In genomic region chr14:77124345-77125274, GRCh38 we compare ENCODE assay signal across 8 cellular contexts. TPM values are rescaled to one million over a fixed set of nuclear protein-coding genes. Genes with fewer than 3 reads are reported as not detected.
A peak's percentile ranks its signal among the peaks of the same experiment; 100 is the strongest.
DNase-seq lines count a peak whose midpoint lies in the region; ATAC-seq and TF ChIP-seq lines count a peak whose summit lies in the region.

No MANE protein-coding gene starts in this region.

- peaks cover 15% of the 10 kb centered on the region for H3K27me3 Mint-ChIP-seq in activated naive CD8-positive, alpha-beta T cell

- no peak overlapping the region for H3K27ac ChIP-seq in left ventricle myocardium inferior (replicated peaks)
- peak overlapping the region; percentile 4 for H3K27ac ChIP-seq in vagina

- peaks cover 5% of the 10 kb centered on the region for H3K36me3 ChIP-seq in left ventricle myocardium inferior
- no peaks in the 10 kb centered on the region for H3K36me3 ChIP-seq in vagina

- no peak for ATAC-seq in GM18519 (IDR thresholded peaks at IDR 0.05; ENCODE audit: low FRiP score, unreplicated experiment)

- no peak for TF ChIP-seq POLR2A in vagina (IDR thresholded peaks at IDR 0.05)

- no peaks in the 10 kb centered on the region for H3K9me3 Mint-ChIP-seq in activated naive CD8-positive, alpha-beta T cell (ENCODE audit: low read depth)

- intact Hi-C loops in left ventricle myocardium inferior (cut with micrococcal nuclease) (no loop called here), posterior cingulate gyrus (cut with DNase I) (loop anchor here (2.0 kb wide), 1 partner anchor 28 kb away; no protein-coding TSS in a partner anchor), vagina (cut with DNase I) (no loop called here)

- peak overlapping the region; percentile 73 for H3K4me3 Mint-ChIP-seq in activated naive CD8-positive, alpha-beta T cell

- H3K27ac Mint-ChIP-seq in activated naive CD8-positive, alpha-beta T cell = no peak overlapping the region

- H3K4me3 ChIP-seq in left ventricle myocardium inferior (peak overlapping the region; percentile 66), vagina (peak overlapping the region; percentile 42 to 45)

- H3K4me1 Mint-ChIP-seq in activated naive CD8-positive, alpha-beta T cell (ENCODE audit: low read depth) = peaks cover 21% of the 10 kb centered on the region

- H3K4me1 ChIP-seq in left ventricle myocardium inferior (peaks cover 55% of the 10 kb centered on the region), vagina (peaks cover 41% of the 10 kb centered on the region)

- peak; percentile 28 to 68 for DNase-seq in NOMO-1 (lab: John Stamatoyannopoulos, UW; ENCODE audit: unreplicated experiment in 2 of 2)
- DNase-seq in NOMO-1 treated with dmso at 0.1 percent for 144 hours (lab: John Stamatoyannopoulos, UW; ENCODE audit: unreplicated experiment) = no peak
- DNase-seq in RPMI8226 = peak; percentile 40
- DNase-seq in left ventricle myocardium inferior = peak; percentile 46
- DNase-seq in posterior cingulate gyrus = peak; percentile 53 to 95 (median 68)
- no peak for DNase-seq in vagina (ENCODE audit: extremely low spot score in 2 of 2)

- H3K36me3 Mint-ChIP-seq in activated naive CD8-positive, alpha-beta T cell = peaks cover 11% of the 10 kb centered on the region

- TF ChIP-seq CTCF in left ventricle myocardium inferior (IDR thresholded peaks at IDR 0.05; ENCODE audit: borderline replicate concordance) = peak; percentile 80
- peak in 2 of 3 experiments; percentile 8 to 52 for TF ChIP-seq CTCF in vagina (IDR thresholded peaks at IDR 0.05)

- H3K27me3 ChIP-seq in left ventricle myocardium inferior (ENCODE audit: low read depth) (peaks cover 12% of the 10 kb centered on the region), vagina (no peaks in the 10 kb centered on the region)

- H3K9me3 ChIP-seq in left ventricle myocardium inferior (replicated peaks) (no peaks in the 10 kb centered on the region), vagina (no peaks in the 10 kb centered on the region)

RNA-seq across cellular contexts. Expression of gene ZDHHC22, which starts 17.0 kb away (rescaled TPM):
- total RNA-seq in left ventricle myocardium inferior = not detected
- total RNA-seq in vagina = not detected

RNA-seq across cellular contexts. Expression of gene CIPC, which starts 26.6 kb away (rescaled TPM):
- 70.3 TPM for total RNA-seq in left ventricle myocardium inferior
- 43.2 TPM for total RNA-seq in vagina

RNA-seq across cellular contexts. Expression of gene TMEM63C, which starts 57.0 kb away (rescaled TPM):
- total RNA-seq in left ventricle myocardium inferior (0.63 TPM), vagina (27.0 TPM)

Comparison
In these comparisons a context has a peak if more than half of its experiments do, and no peak if none do; other contexts are left out.
1. DNase-seq: peak in NOMO-1 (2 of 2), RPMI8226 (single experiment), left ventricle myocardium inferior (single experiment) and posterior cingulate gyrus (10 of 10); none in NOMO-1 treated with dmso at 0.1 percent for 144 hours (single experiment) and vagina (0 of 2).
2. RNA of gene TMEM63C, which starts 57.0 kb away (total RNA-seq): 27.0 TPM in vagina (single experiment); 0.63 TPM in left ventricle myocardium inferior (single experiment); every median in the first group is over 10 times any median in the second.